Comparison of ENCODE assay signal across 1 cellular context in genomic region chr2:100894531-100895156, GRCh38.
TF ChIP-seq lines count a peak whose summit lies in the region.

No MANE protein-coding gene starts in this region.

TF ChIP-seq in IMR-90, 13 proteins besides CTCF, POLR2A, EP300 and RAD21:
- no peak for TF ChIP-seq RCOR1 (IDR thresholded peaks at IDR 0.05; ENCODE audit: insufficient replicate concordance, low read length)
- TF ChIP-seq ELK1 (IDR thresholded peaks at IDR 0.05; ENCODE audit: borderline replicate concordance, low read depth, low read length) = no peak
- no peak for TF ChIP-seq MXI1 (IDR thresholded peaks at IDR 0.05; ENCODE audit: borderline replicate concordance, low read depth, low read length)
